Comparison of ENCODE assay signal across 1 cellular context in the genomic region with DNA sequence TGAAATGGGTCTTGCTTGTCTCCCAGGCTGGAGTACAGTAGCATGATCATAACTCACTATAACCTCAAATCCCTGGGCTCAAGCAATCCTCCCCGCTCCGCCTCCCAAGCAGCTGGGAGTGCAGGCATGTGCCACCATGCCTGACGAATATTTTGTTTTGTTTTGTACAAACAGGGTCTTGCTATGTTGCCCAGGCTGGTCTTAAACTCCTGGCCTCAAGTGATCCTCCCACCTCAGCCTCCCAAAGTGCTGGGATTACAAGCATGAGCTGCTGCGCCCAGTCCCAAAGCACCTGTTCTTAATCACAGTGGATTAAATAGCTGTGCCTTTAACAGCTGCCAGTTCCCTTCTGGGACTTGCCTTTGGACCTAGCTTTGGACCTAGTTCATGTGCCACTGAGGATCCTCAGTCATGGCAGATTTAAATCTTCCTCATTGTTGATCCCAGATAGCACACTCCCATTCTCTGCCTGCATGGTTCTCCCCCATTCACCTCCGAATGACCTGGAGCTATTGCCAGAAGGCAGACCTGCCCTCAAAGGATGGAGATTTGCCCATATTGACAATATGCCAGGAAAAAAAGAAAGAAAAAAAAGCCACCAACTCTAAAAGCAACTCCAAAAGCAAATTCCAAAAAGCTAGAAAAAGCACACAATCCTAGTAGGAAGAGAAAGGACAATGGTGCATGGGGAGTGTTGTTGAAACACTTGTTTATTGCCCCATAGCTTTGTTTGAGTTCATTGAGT.
TF ChIP-seq lines count a peak whose summit lies in the region.

No MANE protein-coding gene starts in this region.

TF ChIP-seq in HepG2, 621 proteins besides CTCF, POLR2A, EP300 and RAD21:
- TF ChIP-seq ZNF121 (CRISPR knock-in tag; IDR thresholded peaks at IDR 0.05) (peak; percentile 71), ZNF563 (CRISPR knock-in tag; IDR thresholded peaks at IDR 0.05) (no peak)
